Comparison of ENCODE assay signal across 23 cellular contexts in the genomic region with DNA sequence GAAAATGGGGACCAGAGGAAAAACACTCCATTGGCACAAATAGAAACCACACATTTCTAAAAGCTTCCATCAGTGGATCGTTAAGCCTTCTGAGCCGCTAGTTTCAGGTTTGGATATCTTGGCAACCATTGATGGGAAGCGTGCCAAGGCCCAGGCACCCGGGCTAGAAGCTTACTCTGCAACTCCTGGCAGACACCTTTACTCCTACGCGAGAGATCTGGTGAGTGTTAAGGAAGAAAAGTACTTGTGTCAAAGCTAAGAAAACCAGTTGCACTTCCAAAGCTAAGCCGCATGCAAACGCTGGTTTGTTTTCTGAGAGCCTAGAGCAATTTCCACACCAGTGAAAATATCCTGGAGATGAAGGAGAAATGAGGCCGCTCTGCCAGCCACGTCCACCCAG.
DNase-seq lines count a peak whose midpoint lies in the region; ATAC-seq, FAIRE-seq and TF ChIP-seq lines count a peak whose summit lies in the region.
"Had no signal": no experiment of that assay in that cellular context is flagged by ENCODE, and none has a peak within 500 bp of the region (broad histone marks: within the 10 kb centered on the region; RNA-seq: fewer than 3 reads in every experiment).

No MANE protein-coding gene starts in this region.

- DNase-seq in OCI-LY7 (ENCODE audit: low spot score) (no peak), body of pancreas (peak; percentile 59 to 79 (median 70)), hepatocyte (ENCODE audit: low spot score) (peak; percentile 35), RCC 7860 (ENCODE audit: low spot score) (no peak)
- DNase-seq in stimulated activated CD4-positive, alpha-beta T cell treated with anti-CD3 and anti-CD28 coated beads, Interleukin-4, amount 100 ng/mL, for 4 hours, result no peak
- DNase-seq in naive thymus-derived CD4-positive, alpha-beta T cell, result no peak
- DNase-seq: activated CD8-positive, alpha-beta T cell treated with anti-CD3 and anti-CD28 coated beads for 36 hours; activated T-cell treated with anti-CD3 and anti-CD28 coated beads, Interleukin-2, amount 50 U/mL, for 48 hours; hippocampal formation; kidney glomerular epithelial cell; midbrain; NCI-H2081 treated with DMSO at 0.1 percent for 48 hours; NCI-H510A; SHP77; T-helper 17 cell had no signal

- H3K9me2 ChIP-seq in OCI-LY7 (ENCODE audit: insufficient read depth, low read length) (no peaks in the 10 kb centered on the region), hepatocyte (replicated peaks; ENCODE audit: insufficient read depth) (no peaks in the 10 kb centered on the region)

- H3K4me1 Mint-ChIP-seq in naive thymus-derived CD4-positive, alpha-beta T cell, result no peaks in the 10 kb centered on the region

- H3K4me2 ChIP-seq in OCI-LY7 (ENCODE audit: low read length) (0 out of 2 replicates have a peak overlapping the region, but pooled peaks have one; percentile 77), hepatocyte (no peak overlapping the region)
- H3K4me2 ChIP-seq: neural progenitor cell had no signal

- H3K79me2 ChIP-seq in OCI-LY7 (ENCODE audit: insufficient read depth, low read depth, low read length) (no peaks in the 10 kb centered on the region), hepatocyte (no peaks in the 10 kb centered on the region)

- no peaks in the 10 kb centered on the region for H3K9me3 ChIP-seq in OCI-LY7 (ENCODE audit: low read length)
- no peaks in the 10 kb centered on the region for H3K9me3 ChIP-seq in body of pancreas
- no peaks in the 10 kb centered on the region for H3K9me3 ChIP-seq in hepatocyte (ENCODE audit: low read depth)
- no peaks in the 10 kb centered on the region for H3K9me3 ChIP-seq in stomach smooth muscle (ENCODE audit: control insufficient read depth in 2 of 2, low read length in 2 of 2)
- H3K9me3 ChIP-seq in naive thymus-derived CD4-positive, alpha-beta T cell (ENCODE audit: control insufficient read depth in 2 of 3, low read length in 3 of 3), result no peaks in the 10 kb centered on the region

- no TSS peak for BruUV-seq in OCI-LY7 (replicated peaks; lab: Mats Ljungman, UMichigan)

- POLR2A ChIA-PET in OCI-LY7 (lab: Charles Lee), result interaction anchor here (0.7 kb wide), 1 partner anchor 84 kb away, joined by 5 read pairs; no protein-coding TSS in a partner anchor
- POLR2A ChIA-PET in naive thymus-derived CD4-positive, alpha-beta T cell (lab: Charles Lee), result no interaction called here

- H3K27ac Mint-ChIP-seq in naive thymus-derived CD4-positive, alpha-beta T cell, result no peak overlapping the region
- H3K27ac Mint-ChIP-seq: activated CD8-positive, alpha-beta T cell treated with anti-CD3 and anti-CD28 coated beads for 36 hours; activated naive CD8-positive, alpha-beta T cell; B cell; neural progenitor cell; T-helper 17 cell; WTC11 had no signal

- peaks cover 2 to 42% (median 36%) of the 10 kb centered on the region in 5 donors for H3K27me3 Mint-ChIP-seq in naive thymus-derived CD4-positive, alpha-beta T cell

- H3K4me3 ChIP-seq in OCI-LY7 (ENCODE audit: low read depth, low read length, poor library complexity, severe bottlenecking), result no peak overlapping the region
- H3K4me3 ChIP-seq in body of pancreas, result no peak overlapping the region
- no peak overlapping the region for H3K4me3 ChIP-seq in hepatocyte
- H3K4me3 ChIP-seq in stomach smooth muscle (ENCODE audit: low read length in 2 of 2), result no peak overlapping the region
- H3K4me3 ChIP-seq in naive thymus-derived CD4-positive, alpha-beta T cell (ENCODE audit: low read length), result no peak overlapping the region
- H3K4me3 ChIP-seq: cardiac muscle cell, neural progenitor cell had no signal

- no peaks in the 10 kb centered on the region for H3K36me3 ChIP-seq in OCI-LY7 (ENCODE audit: insufficient read depth, low read length)
- no peaks in the 10 kb centered on the region for H3K36me3 ChIP-seq in body of pancreas (replicated peaks in 1 of 2; ENCODE audit: insufficient read depth in 1 of 2, low read depth in 2 of 2)
- H3K36me3 ChIP-seq in hepatocyte (replicated peaks; ENCODE audit: insufficient read depth, low read depth), result no peaks in the 10 kb centered on the region
- H3K36me3 ChIP-seq in stomach smooth muscle (ENCODE audit: control insufficient read depth in 2 of 2, insufficient read depth in 2 of 2, low read length in 2 of 2), result no peaks in the 10 kb centered on the region
- H3K36me3 ChIP-seq in naive thymus-derived CD4-positive, alpha-beta T cell (ENCODE audit: control insufficient read depth in 2 of 3, insufficient read depth in 3 of 3, low read length in 3 of 3), result no peaks in the 10 kb centered on the region
- H3K36me3 ChIP-seq: cardiac muscle cell, neural progenitor cell had no signal

- no peak for TF ChIP-seq POLR2A in body of pancreas (IDR thresholded peaks at IDR 0.05)

- H3K36me3 Mint-ChIP-seq in naive thymus-derived CD4-positive, alpha-beta T cell, result no peaks in the 10 kb centered on the region
- H3K36me3 Mint-ChIP-seq: activated naive CD8-positive, alpha-beta T cell; neural progenitor cell; WTC11 had no signal

- H3K9ac ChIP-seq in stomach smooth muscle (ENCODE audit: low read length in 2 of 2), result no peak overlapping the region
- H3K9ac ChIP-seq: neural progenitor cell had no signal

- H4K20me1 ChIP-seq in OCI-LY7 (ENCODE audit: insufficient read depth, low read length) (no peaks in the 10 kb centered on the region), hepatocyte (ENCODE audit: insufficient read depth, poor library complexity, severe bottlenecking) (no peaks in the 10 kb centered on the region)

- H3K4me3 Mint-ChIP-seq in naive thymus-derived CD4-positive, alpha-beta T cell, result no peak overlapping the region
- H3K4me3 Mint-ChIP-seq: activated CD8-positive, alpha-beta T cell treated with anti-CD3 and anti-CD28 coated beads for 36 hours; activated naive CD8-positive, alpha-beta T cell; B cell; T-helper 17 cell; WTC11 had no signal

- WGBS in body of pancreas, 2 donors, result 25 to 45% methylated on average over 10 of the region's 10 CpGs
- WGBS in hepatocyte (ENCODE audit: low lambda C conversion rate, missing lambda C conversion rate), result 69% methylated on average over 10 of the region's 10 CpGs

- TF ChIP-seq CTCF in OCI-LY7 (conservative IDR thresholded peaks at IDR 0.05; ENCODE audit: low read length), result no peak
- TF ChIP-seq CTCF in body of pancreas (IDR thresholded peaks at IDR 0.05), result no peak
- no peak for TF ChIP-seq CTCF in hepatocyte (IDR thresholded peaks at IDR 0.05; ENCODE audit: poor library complexity)

- H2AFZ ChIP-seq in OCI-LY7 (ENCODE audit: low read length) (no peak overlapping the region), hepatocyte (no peak overlapping the region)
- H2AFZ ChIP-seq: neural progenitor cell had no signal

- H3K27me3 ChIP-seq in body of pancreas (no peaks in the 10 kb centered on the region), hepatocyte (peaks cover 4% of the 10 kb centered on the region), stomach smooth muscle (ENCODE audit: control insufficient read depth in 1 of 2, insufficient read depth in 2 of 2, low read length in 2 of 2) (no peaks in the 10 kb centered on the region)
- no peaks in the 10 kb centered on the region for H3K27me3 ChIP-seq in naive thymus-derived CD4-positive, alpha-beta T cell (ENCODE audit: control insufficient read depth in 2 of 2, insufficient read depth in 2 of 2, low read length in 2 of 2)
- H3K27me3 ChIP-seq: cardiac muscle cell, neural progenitor cell had no signal

- H3K27ac ChIP-seq in OCI-LY7 (ENCODE audit: low read depth, low read length, poor library complexity, severe bottlenecking), result no peak overlapping the region
- H3K27ac ChIP-seq in body of pancreas, result no peak overlapping the region
- no peak overlapping the region for H3K27ac ChIP-seq in hepatocyte
- peak overlapping the region; percentile 55 for H3K27ac ChIP-seq in stomach smooth muscle (ENCODE audit: low read length)
- H3K27ac ChIP-seq in naive thymus-derived CD4-positive, alpha-beta T cell (ENCODE audit: low read depth, low read length), result no peak overlapping the region
- H3K27ac ChIP-seq: cardiac muscle cell, neural progenitor cell had no signal

- no peak for FAIRE-seq in RCC 7860 (lab: Jason Lieb, UNC)
- FAIRE-seq: GM19239 had no signal

- H3K9me3 Mint-ChIP-seq in naive thymus-derived CD4-positive, alpha-beta T cell, result no peaks in the 10 kb centered on the region
- H3K9me3 Mint-ChIP-seq: activated CD8-positive, alpha-beta T cell treated with anti-CD3 and anti-CD28 coated beads for 36 hours; WTC11 had no signal

- intact Hi-C loops in OCI-LY7 (cut with micrococcal nuclease; ENCODE audit: unreplicated experiment), result loop anchor here (10.0 kb wide), 1 partner anchor 488 kb away; the partner anchor contains the start of gene HS3ST3B1
- intact Hi-C loops in body of pancreas (cut with DNase I), result no loop called here
- intact Hi-C loops in naive thymus-derived CD4-positive, alpha-beta T cell (cut with micrococcal nuclease), result no loop called here

- no peak for ATAC-seq in body of pancreas
- no peak for ATAC-seq in naive thymus-derived CD4-positive, alpha-beta T cell
- ATAC-seq: activated CD8-positive, alpha-beta T cell treated with anti-CD3 and anti-CD28 coated beads for 36 hours; sciatic nerve; T-helper 17 cell; WTC11 had no signal

- H3K4me1 ChIP-seq in OCI-LY7 (ENCODE audit: insufficient read depth, low read length, poor library complexity, severe bottlenecking), result peaks cover 58% of the 10 kb centered on the region
- no peaks in the 10 kb centered on the region for H3K4me1 ChIP-seq in body of pancreas
- peaks cover 4% of the 10 kb centered on the region for H3K4me1 ChIP-seq in hepatocyte (ENCODE audit: insufficient read depth)
- H3K4me1 ChIP-seq in stomach smooth muscle (ENCODE audit: control insufficient read depth, insufficient read depth, low read length), result peaks cover 40% of the 10 kb centered on the region
- H3K4me1 ChIP-seq in naive thymus-derived CD4-positive, alpha-beta T cell (ENCODE audit: control insufficient read depth in 2 of 2, insufficient read depth in 2 of 2, low read length in 2 of 2), result no peaks in the 10 kb centered on the region

- CTCF ChIA-PET in OCI-LY7 (lab: Charles Lee; ENCODE audit: unreplicated experiment), result no interaction called here
- CTCF ChIA-PET in naive thymus-derived CD4-positive, alpha-beta T cell (lab: Charles Lee), result no interaction called here

Comparison
In these comparisons a context has a peak if more than half of its experiments do, and no peak if none do; other contexts are left out.
1. DNase-seq: peak in body of pancreas (4 of 4) and hepatocyte (single experiment); none in OCI-LY7 (single experiment), RCC 7860 (single experiment), stimulated activated CD4-positive, alpha-beta T cell treated with anti-CD3 and anti-CD28 coated beads, Interleukin-4, amount 100 ng/mL, for 4 hours (0 of 2) and naive thymus-derived CD4-positive, alpha-beta T cell (0 of 9).